In the genomic region with DNA sequence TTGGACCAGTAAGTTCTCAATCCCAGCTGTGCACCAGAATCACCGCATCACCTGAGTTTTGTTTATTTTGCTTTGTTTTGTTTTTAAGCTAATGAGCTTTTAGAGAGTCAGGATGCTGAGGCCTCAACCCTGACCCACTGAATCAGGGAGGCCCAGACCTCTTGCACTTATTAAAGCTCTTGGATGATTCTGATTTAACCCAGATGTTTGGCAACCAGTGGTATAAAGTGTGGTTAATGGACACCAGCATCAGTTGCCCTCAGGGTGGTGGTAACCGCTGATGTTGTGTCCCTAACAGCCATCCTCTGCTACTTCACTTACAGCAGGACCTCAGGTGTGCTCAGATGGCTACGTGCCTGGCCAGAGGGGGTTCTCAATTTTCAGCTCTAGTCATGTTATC, we compare ENCODE assay signal across 22 cellular contexts.
"Had no signal": no experiment of that assay in that cellular context is flagged by ENCODE, and none has a peak within 500 bp of the region (broad histone marks: within the 10 kb centered on the region; RNA-seq: fewer than 3 reads in every experiment).

No MANE protein-coding gene starts in this region.

- H3K4me3 ChIP-seq: MG63, Peyer's patch had no signal

- DNase-seq: activated CD4-positive, alpha-beta memory T cell treated with anti-CD3 and anti-CD28 coated beads, Interleukin-2, amount 10 ng/mL, durations not matched to agents 7 days and 5 days; activated CD4-positive, alpha-beta T cell treated with anti-CD3 and anti-CD28 coated beads, Interleukin-2, amount 10 ng/mL, durations not matched to agents 7 days and 5 days; activated CD4-positive, CD25-positive, alpha-beta regulatory T cell; activated gamma-delta T cell treated with Interleukin-2 at 50 U/mL for 16 hours; activated naive CD4-positive, alpha-beta T cell treated with anti-CD3 and anti-CD28 coated beads, Interleukin-2, amount 10 ng/mL, durations not matched to agents 7 days and 5 days; activated naive CD8-positive, alpha-beta T cell treated with anti-CD3 and anti-CD28 coated beads for 36 hours; activated T-cell treated with anti-CD3 and anti-CD28 coated beads for 4 hours; activated T-cell treated with anti-CD3 and anti-CD28 coated beads, Interleukin-2, amount 50 U/mL, for 48 hours; KG1; MG63; NCI-H1105; NCI-H1436; NCI-H1694 treated with DMSO at 0.1 percent for 48 hours; NCI-H2029 treated with DMSO at 0.1 percent for 48 hours; NCI-H345; NCI-H510A; NCI-H526 treated with DMSO at 0.1 percent for 48 hours; SHP77 treated with DMSO at 0.1 percent for 48 hours; T-cell had no signal

- H3K27me3 ChIP-seq: MG63, Peyer's patch had no signal

- H3K36me3 ChIP-seq: MG63, Peyer's patch had no signal

- H3K4me1 ChIP-seq: Peyer's patch had no signal

- H3K9me3 ChIP-seq: Peyer's patch had no signal

- ATAC-seq: activated T-helper 17 cell treated with anti-CD3 and anti-CD28 coated beads, Interleukin-2, amount 50 U/mL, for 72 hours; T-cell had no signal

- H3K27ac ChIP-seq: Peyer's patch, VCaP had no signal
